16 cellular contexts compared by ENCODE assay signal in genomic region chr2:97726311-97727064, GRCh38. TPM values are rescaled to one million over a fixed set of nuclear protein-coding genes. Genes with fewer than 3 reads are reported as not detected.
DNase-seq lines count a peak whose midpoint lies in the region; ATAC-seq and TF ChIP-seq lines count a peak whose summit lies in the region.
"Had no signal": no experiment of that assay in that cellular context is flagged by ENCODE, and none has a peak within 500 bp of the region (broad histone marks: within the 10 kb centered on the region; RNA-seq: fewer than 3 reads in every experiment).

No MANE protein-coding gene starts in this region.

- no peak for TF ChIP-seq RAD21 in IMR-90 (IDR thresholded peaks at IDR 0.05; ENCODE audit: low read length)

- H4K8ac ChIP-seq in IMR-90 (ENCODE audit: low read depth in 2 of 2, low read length in 2 of 2) (no peak overlapping the region), mesendoderm (ENCODE audit: low read depth, low read length) (no peak overlapping the region)

- TF ChIP-seq CTCF in IMR-90 (conservative IDR thresholded peaks at IDR 0.05; ENCODE audit: low read depth, low read length): no peak

- H3K27ac Mint-ChIP-seq in CD4-positive, CD25-positive, alpha-beta regulatory T cell: peak overlapping the region in 2 of 3 donors; percentile 87 to 91
- H3K27ac Mint-ChIP-seq: T-helper 2 cell treated with Interferon-gamma antibody and Interleukin-4, amounts not matched to agents 5 μg/mL and 100 μg/mL, for 36 hours had no signal

- no peaks in the 10 kb centered on the region for H3K27me3 ChIP-seq in CD4-positive, CD25-positive, alpha-beta regulatory T cell (ENCODE audit: control insufficient read depth, insufficient read depth, low read length)
- peaks cover 11% of the 10 kb centered on the region; the same call in 1 of the 2 replicates for H3K27me3 ChIP-seq in IMR-90 (ENCODE audit: control insufficient read depth, insufficient read depth, low read length)
- H3K27me3 ChIP-seq in mesendoderm (ENCODE audit: insufficient read depth, low read length, poor library complexity): no peaks in the 10 kb centered on the region
- H3K27me3 ChIP-seq: right lobe of liver had no signal

- peak overlapping the region in 1 of 4 donors; percentile 59 for H3K4me3 Mint-ChIP-seq in CD4-positive, CD25-positive, alpha-beta regulatory T cell
- H3K4me3 Mint-ChIP-seq: T-helper 2 cell treated with Interferon-gamma antibody and Interleukin-4, amounts not matched to agents 5 μg/mL and 100 μg/mL, for 36 hours had no signal

- H3K4me3 ChIP-seq in CD4-positive, CD25-positive, alpha-beta regulatory T cell (ENCODE audit: low read depth, low read length): no peak overlapping the region
- H3K4me3 ChIP-seq in IMR-90 (ENCODE audit: insufficient read depth, low read depth, low read length) (no peak overlapping the region), mesendoderm (ENCODE audit: low read length) (no peak overlapping the region)
- H3K4me3 ChIP-seq: coronary artery, right lobe of liver had no signal

- H3K18ac ChIP-seq in IMR-90 (ENCODE audit: low read depth, low read length) (no peak overlapping the region), mesendoderm (ENCODE audit: low read length) (no peak overlapping the region)

- in situ Hi-C loops in IMR-90 (cut with MboI; ENCODE audit: low sequenced_read_pairs): no loop called here

- H2BK5ac ChIP-seq in IMR-90 (ENCODE audit: low read depth, low read length, poor library complexity, severe bottlenecking) (no peak overlapping the region), mesendoderm (ENCODE audit: low read length) (no peak overlapping the region)

- no TSS peak for BruUV-seq in IMR-90 (replicated peaks; lab: Mats Ljungman, UMichigan)

- H2AK5ac ChIP-seq in IMR-90 (ENCODE audit: low read depth, low read length) (no peak overlapping the region), mesendoderm (ENCODE audit: low read length) (no peak overlapping the region)

- DNase-seq in CD4-positive, CD25-positive, alpha-beta regulatory T cell: no peak
- DNase-seq in IMR-90 (peak; percentile 30), dermis blood vessel endothelial cell (peak; percentile 61), mesendoderm (no peak), NCI-H2029 treated with DMSO at 0.1 percent for 48 hours (lab: John Stamatoyannopoulos, UW) (no peak), medulla oblongata (ENCODE audit: extremely low spot score) (no peak)
- DNase-seq: activated CD4-positive, alpha-beta T cell treated with anti-CD3 and anti-CD28 coated beads, Interleukin-2, amount 50 U/mL, for 4 hours; NCI-H510A; substantia nigra had no signal

- H3K27me3 Mint-ChIP-seq in CD4-positive, CD25-positive, alpha-beta regulatory T cell: no peaks in the 10 kb centered on the region

- dilution Hi-C loops in IMR-90 (cut with HindIII; ENCODE audit: low sequenced_read_pairs, unreplicated experiment): no loop called here

- H3K9ac ChIP-seq in IMR-90 (ENCODE audit: low read depth, low read length): no peak overlapping the region
- H3K9ac ChIP-seq in mesendoderm (ENCODE audit: low read length): no peak overlapping the region

- no peaks in the 10 kb centered on the region for H3K9me1 ChIP-seq in IMR-90 (ENCODE audit: insufficient read depth, low read length)

- peaks cover 0 to 4% (median 2%) of the 10 kb centered on the region in 7 donors for H3K9me3 Mint-ChIP-seq in CD4-positive, CD25-positive, alpha-beta regulatory T cell

- H3K14ac ChIP-seq in IMR-90 (replicated peaks; ENCODE audit: low read depth, low read length): no peak overlapping the region

- H3K4me1 Mint-ChIP-seq in CD4-positive, CD25-positive, alpha-beta regulatory T cell: peaks cover 4 to 78% (median 47%) of the 10 kb centered on the region in 4 donors

- H2BK20ac ChIP-seq in IMR-90 (ENCODE audit: low read depth, low read length): no peak overlapping the region

- no peak for ATAC-seq in CD4-positive, CD25-positive, alpha-beta regulatory T cell (ENCODE audit: low read depth in 2 of 2)
- ATAC-seq in IMR-90 (ENCODE audit: low read depth) (no peak), GM19035 (IDR thresholded peaks at IDR 0.05; ENCODE audit: unreplicated experiment) (no peak), GM18511 (IDR thresholded peaks at IDR 0.05; ENCODE audit: unreplicated experiment) (no peak)
- ATAC-seq: HCT116, Panc1 had no signal

- TF ChIP-seq POLR2A in IMR-90 (IDR thresholded peaks at IDR 0.05; ENCODE audit: low read depth, low read length): no peak

- H3K23ac ChIP-seq in IMR-90 (ENCODE audit: low read depth, low read length): no peak overlapping the region
- peak overlapping the region; percentile 9 for H3K23ac ChIP-seq in mesendoderm (ENCODE audit: low read length)

- 29% methylated on average over 1 of the region's 4 CpGs; no CpG with 5 or more reads in 1 of the 2 experiments for WGBS in IMR-90 (ENCODE audit: extremely low coverage in 2 of 2, insufficient read length in 1 of 2), 2 experiments
- WGBS in mesendoderm (ENCODE audit: extremely low coverage, insufficient coverage, low lambda C conversion rate): no CpG with 5 or more reads among the region's 4 CpGs

- H2BK120ac ChIP-seq in IMR-90 (ENCODE audit: low read depth, low read length) (no peak overlapping the region), mesendoderm (ENCODE audit: low read depth, low read length) (no peak overlapping the region)

- no peak overlapping the region for H2AFZ ChIP-seq in IMR-90 (replicated peaks; ENCODE audit: low read length, poor library complexity)

- peaks cover 89% of the 10 kb centered on the region for H3K36me3 ChIP-seq in CD4-positive, CD25-positive, alpha-beta regulatory T cell (ENCODE audit: control insufficient read depth, insufficient read depth, low read length)
- H3K36me3 ChIP-seq in IMR-90 (ENCODE audit: control insufficient read depth, insufficient read depth, low read length) (no peaks in the 10 kb centered on the region), mesendoderm (ENCODE audit: control insufficient read depth, insufficient read depth, low read length) (no peaks in the 10 kb centered on the region)
- H3K36me3 ChIP-seq: right lobe of liver had no signal

- H3K4me2 ChIP-seq in IMR-90 (ENCODE audit: low read depth, low read length): no peak overlapping the region
- H3K4me2 ChIP-seq in mesendoderm (ENCODE audit: low read length): no peak overlapping the region

- H3K4me1 ChIP-seq in CD4-positive, CD25-positive, alpha-beta regulatory T cell (ENCODE audit: control insufficient read depth, insufficient read depth, low read length, poor library complexity, severe bottlenecking): peaks cover 32% of the 10 kb centered on the region
- H3K4me1 ChIP-seq in IMR-90 (ENCODE audit: control insufficient read depth, insufficient read depth, low read length) (no peaks in the 10 kb centered on the region), mesendoderm (ENCODE audit: control insufficient read depth, low read depth, low read length) (no peaks in the 10 kb centered on the region)
- H3K4me1 ChIP-seq: right lobe of liver had no signal

- no peak overlapping the region for H2AK9ac ChIP-seq in IMR-90 (replicated peaks; ENCODE audit: low read depth, low read length, poor library complexity)

- peaks cover 0 to 3% of the 10 kb centered on the region in 2 experiments for H3K9me3 ChIP-seq in CD4-positive, CD25-positive, alpha-beta regulatory T cell (ENCODE audit: control insufficient read depth in 2 of 2, low read length in 2 of 2)
- H3K9me3 ChIP-seq in IMR-90 (ENCODE audit: control insufficient read depth, insufficient read depth, low read length): peaks cover 6% of the 10 kb centered on the region; the same call in 1 of the 2 replicates
- H3K9me3 ChIP-seq: right lobe of liver had no signal

- H2BK15ac ChIP-seq in IMR-90 (ENCODE audit: low read depth, low read length) (no peak overlapping the region), mesendoderm (replicated peaks; ENCODE audit: low read depth) (no peak overlapping the region)

- H4K20me1 ChIP-seq in IMR-90 (ENCODE audit: insufficient read depth, low read length): no peaks in the 10 kb centered on the region

- H3K79me1 ChIP-seq in IMR-90 (ENCODE audit: low read depth in 1 of 2, low read length in 2 of 2) (no peaks in the 10 kb centered on the region), mesendoderm (ENCODE audit: low read length) (no peaks in the 10 kb centered on the region)

- H3K36me3 Mint-ChIP-seq in CD4-positive, CD25-positive, alpha-beta regulatory T cell: peaks cover 55% of the 10 kb centered on the region

- CTCF ChIA-PET in IMR-90 (lab: Yijun Ruan, JAX): interaction anchor here (0.6 to 1.2 kb wide), 2 partner anchors 62 to 92 kb away, joined by 3 to 5 read pairs; partner anchors contain the start of gene ACTR1B

- POLR2A ChIA-PET in IMR-90 (lab: Charles Lee; ENCODE audit: unreplicated experiment): no interaction called here

- no peaks in the 10 kb centered on the region for H3K79me2 ChIP-seq in mesendoderm (ENCODE audit: control insufficient read depth, insufficient read depth, low read length)

- H3K4ac ChIP-seq in IMR-90 (ENCODE audit: low read depth, low read length): no peak overlapping the region
- no peak overlapping the region for H3K4ac ChIP-seq in mesendoderm (ENCODE audit: low read depth, low read length)

- H3K56ac ChIP-seq in IMR-90 (ENCODE audit: extremely low read depth, insufficient read depth, low read length) (no peak overlapping the region), mesendoderm (ENCODE audit: low read length) (no peak overlapping the region)

- intact Hi-C loops in IMR-90 (cut with micrococcal nuclease): no loop called here

- no peak overlapping the region for H3K27ac ChIP-seq in CD4-positive, CD25-positive, alpha-beta regulatory T cell (ENCODE audit: insufficient read depth, low read length, poor library complexity, severe bottlenecking)
- no peak overlapping the region for H3K27ac ChIP-seq in IMR-90 (ENCODE audit: insufficient read depth, low read length)
- H3K27ac ChIP-seq in mesendoderm (ENCODE audit: low read depth, low read length): no peak overlapping the region
- H3K27ac ChIP-seq: coronary artery, right lobe of liver had no signal

- no peak overlapping the region for H4K91ac ChIP-seq in IMR-90 (ENCODE audit: insufficient read depth, low read depth, low read length)

- H4K5ac ChIP-seq in IMR-90 (ENCODE audit: low read depth, low read length) (no peak overlapping the region), mesendoderm (ENCODE audit: low read length) (no peak overlapping the region)

RNA-seq across cellular contexts. Expression of gene ZAP70, which starts 13.1 kb away (rescaled TPM):
- total RNA-seq in CD4-positive, CD25-positive, alpha-beta regulatory T cell: 431 TPM
- 100 to 1,000 TPM; 104 to 144 (median 130) TPM for polyA plus RNA-seq in CD4-positive, CD25-positive, alpha-beta regulatory T cell
- under 0.01 TPM in 1 of 2 replicates, not detected in the other for total RNA-seq in IMR-90 (2012; rRNA removed)
- polyA plus RNA-seq in IMR-90 (2012; rRNA removed): 0.09 TPM in 2 replicates
- 0.05 TPM in 1 of 2 replicates, not detected in the other for polyA plus RNA-seq in IMR-90 (2012; cell fraction: cytosol; rRNA removed)
- 0.76 and 1.7 TPM in 2 replicates for polyA plus RNA-seq in IMR-90 (2012; cell fraction: nucleus; rRNA removed; ENCODE audit: low replicate concordance)
- 0.09 TPM in 1 of 2 replicates, not detected in the other for total RNA-seq in dermis blood vessel endothelial cell
- 0.46 TPM for polyA plus RNA-seq in mesendoderm (2013, experiment 1 of 2)
- polyA plus RNA-seq in mesendoderm (2013, experiment 2 of 2): 0.63 TPM

RNA-seq across cellular contexts. Expression of gene C2orf92, which starts 57.0 kb away (rescaled TPM):
- total RNA-seq in CD4-positive, CD25-positive, alpha-beta regulatory T cell: 20.4 TPM
- under 1 TPM in 1 of 4 donors, not detected in 3; 0.61 TPM for polyA plus RNA-seq in CD4-positive, CD25-positive, alpha-beta regulatory T cell
- total RNA-seq in IMR-90 (2012; rRNA removed) (0.90 and 2.2 TPM in 2 replicates), dermis blood vessel endothelial cell (0.88 and 3.4 TPM in 2 replicates)
- 2.0 and 2.5 TPM in 2 replicates for polyA plus RNA-seq in IMR-90 (2012; rRNA removed)
- polyA plus RNA-seq in IMR-90 (2012; cell fraction: cytosol; rRNA removed): 0.11 TPM in 1 of 2 replicates, not detected in the other
- polyA plus RNA-seq in IMR-90 (2012; cell fraction: nucleus; rRNA removed; ENCODE audit: low replicate concordance): 7.3 and 40.0 TPM in 2 replicates
- polyA plus RNA-seq in mesendoderm (2013, experiment 1 of 2): 1.7 TPM
- polyA plus RNA-seq in mesendoderm (2013, experiment 2 of 2): 1.7 TPM

Comparison
In these comparisons a context has a peak if more than half of its experiments do, and no peak if none do; other contexts are left out.
1. DNase-seq: peak in IMR-90 (single experiment) and dermis blood vessel endothelial cell (single experiment); none in CD4-positive, CD25-positive, alpha-beta regulatory T cell (0 of 3), mesendoderm (single experiment), NCI-H2029 treated with DMSO at 0.1 percent for 48 hours (single experiment) and medulla oblongata (single experiment).
2. RNA of gene ZAP70, which starts 13.1 kb away (total RNA-seq): 431 TPM in CD4-positive, CD25-positive, alpha-beta regulatory T cell (single experiment); under 0.01 TPM in IMR-90 and 0.09 TPM in dermis blood vessel endothelial cell; every median in the first group is over 100 times any median in the second.